ENCODE assay signal across 1 cellular context in genomic region chr6:53067799-53068442, GRCh38.
TF ChIP-seq lines count a peak whose summit lies in the region.

No MANE protein-coding gene starts in this region.

TF ChIP-seq in K562, 482 proteins besides CTCF, POLR2A, EP300 and RAD21 (continued from another document):
- TF ChIP-seq FOXO4 (CRISPR knock-in tag; IDR thresholded peaks at IDR 0.05) (no peak), PCBP2 (IDR thresholded peaks at IDR 0.05; ENCODE audit: low read depth, low read length, poor library complexity, severe bottlenecking) (no peak), MYC (IDR thresholded peaks at IDR 0.05; ENCODE audit: low read depth, low read length) (peak; percentile 18; the same call in 1 of the 2 replicates), MYC (CRISPR knock-in tag; IDR thresholded peaks at IDR 0.05; ENCODE audit: borderline replicate concordance, low read depth) (no peak), PHF8 (IDR thresholded peaks at IDR 0.05; ENCODE audit: borderline replicate concordance, low read length) (no peak), XRCC5 (IDR thresholded peaks at IDR 0.05; ENCODE audit: low read depth, low read length) (no peak), TAL1 (IDR thresholded peaks at IDR 0.05) (peak; percentile 92), CTBP1 (IDR thresholded peaks at IDR 0.05; ENCODE audit: borderline replicate concordance) (0 out of 2 replicates have a peak, but pooled peaks have one; percentile 16), CC2D1A (IDR thresholded peaks at IDR 0.05) (no peak), ZNF282 (CRISPR knock-in tag; IDR thresholded peaks at IDR 0.05) (no peak), IRF1 (CRISPR knock-in tag; IDR thresholded peaks at IDR 0.05; ENCODE audit: borderline replicate concordance) (no peak), ZBED1 (IDR thresholded peaks at IDR 0.05) (no peak), TARDBP (IDR thresholded peaks at IDR 0.05) (no peak), NR4A1 (CRISPR knock-in tag; IDR thresholded peaks at IDR 0.05) (no peak), NR4A1 (tag; IDR thresholded peaks at IDR 0.05) (peak; percentile 64; the same call in 1 of the 2 replicates), KDM1A (IDR thresholded peaks at IDR 0.05) (peak; percentile 34 to 85; a peak in 2 of 4 replicates), POU5F1 (IDR thresholded peaks at IDR 0.05; ENCODE audit: borderline replicate concordance, low read depth, low read length, partially characterized antibody) (no peak), MTA3 (IDR thresholded peaks at IDR 0.05; ENCODE audit: borderline replicate concordance) (no peak), UBTF (IDR thresholded peaks at IDR 0.05; ENCODE audit: borderline replicate concordance in 1 of 2, low read depth in 2 of 2, low read length in 2 of 2) (no peak), HDGF (IDR thresholded peaks at IDR 0.05) (no peak), ZNF699 (CRISPR knock-in tag; IDR thresholded peaks at IDR 0.05; ENCODE audit: insufficient replicate concordance) (no peak), DPF2 (IDR thresholded peaks at IDR 0.05) (peak; percentile 96), TEAD2 (tag; IDR thresholded peaks at IDR 0.05) (no peak), TRIM28 (IDR thresholded peaks at IDR 0.05) (0 out of 2 replicates have a peak, but pooled peaks have one; percentile 21), CXXC5 (CRISPR knock-in tag; IDR thresholded peaks at IDR 0.05) (0 out of 2 replicates have a peak, but pooled peaks have one; percentile 11), SOX6 (IDR thresholded peaks at IDR 0.05) (peak; percentile 77), TCF3 (CRISPR knock-in tag; IDR thresholded peaks at IDR 0.05) (peak; percentile 90), CREB1 (IDR thresholded peaks at IDR 0.05) (peak; percentile 41; the same call in 1 of the 2 replicates), CREB1 (CRISPR knock-in tag; IDR thresholded peaks at IDR 0.05) (no peak), ESRRB (CRISPR knock-in tag; IDR thresholded peaks at IDR 0.05; ENCODE audit: borderline replicate concordance) (no peak), ATF7 (IDR thresholded peaks at IDR 0.05) (peak; percentile 34; the same call in 1 of the 2 replicates), SMARCE1 (IDR thresholded peaks at IDR 0.05) (peak; percentile 92), ZNF165 (CRISPR knock-in tag; IDR thresholded peaks at IDR 0.05; ENCODE audit: borderline replicate concordance) (no peak), POLR2H (tag; IDR thresholded peaks at IDR 0.05; ENCODE audit: low read depth) (peak; percentile 46), ZKSCAN8 (CRISPR knock-in tag; IDR thresholded peaks at IDR 0.05) (no peak), ZSCAN32 (CRISPR knock-in tag; IDR thresholded peaks at IDR 0.05) (no peak), HNRNPLL (IDR thresholded peaks at IDR 0.05; ENCODE audit: low read depth, low read length, poor library complexity, severe bottlenecking) (no peak), NELFE (IDR thresholded peaks at IDR 0.05; ENCODE audit: insufficient read depth, insufficient read length) (no peak), NONO (IDR thresholded peaks at IDR 0.05; ENCODE audit: low read depth in 2 of 2, low read length in 1 of 2) (no peak), IRF9 (tag; IDR thresholded peaks at IDR 0.05) (no peak), PKNOX1 (IDR thresholded peaks at IDR 0.05) (peak; percentile 87), NR2C2 (CRISPR knock-in tag; IDR thresholded peaks at IDR 0.05) (no peak), NR2C2 (tag; IDR thresholded peaks at IDR 0.05) (no peak)
- TF ChIP-seq, protein P1, sequence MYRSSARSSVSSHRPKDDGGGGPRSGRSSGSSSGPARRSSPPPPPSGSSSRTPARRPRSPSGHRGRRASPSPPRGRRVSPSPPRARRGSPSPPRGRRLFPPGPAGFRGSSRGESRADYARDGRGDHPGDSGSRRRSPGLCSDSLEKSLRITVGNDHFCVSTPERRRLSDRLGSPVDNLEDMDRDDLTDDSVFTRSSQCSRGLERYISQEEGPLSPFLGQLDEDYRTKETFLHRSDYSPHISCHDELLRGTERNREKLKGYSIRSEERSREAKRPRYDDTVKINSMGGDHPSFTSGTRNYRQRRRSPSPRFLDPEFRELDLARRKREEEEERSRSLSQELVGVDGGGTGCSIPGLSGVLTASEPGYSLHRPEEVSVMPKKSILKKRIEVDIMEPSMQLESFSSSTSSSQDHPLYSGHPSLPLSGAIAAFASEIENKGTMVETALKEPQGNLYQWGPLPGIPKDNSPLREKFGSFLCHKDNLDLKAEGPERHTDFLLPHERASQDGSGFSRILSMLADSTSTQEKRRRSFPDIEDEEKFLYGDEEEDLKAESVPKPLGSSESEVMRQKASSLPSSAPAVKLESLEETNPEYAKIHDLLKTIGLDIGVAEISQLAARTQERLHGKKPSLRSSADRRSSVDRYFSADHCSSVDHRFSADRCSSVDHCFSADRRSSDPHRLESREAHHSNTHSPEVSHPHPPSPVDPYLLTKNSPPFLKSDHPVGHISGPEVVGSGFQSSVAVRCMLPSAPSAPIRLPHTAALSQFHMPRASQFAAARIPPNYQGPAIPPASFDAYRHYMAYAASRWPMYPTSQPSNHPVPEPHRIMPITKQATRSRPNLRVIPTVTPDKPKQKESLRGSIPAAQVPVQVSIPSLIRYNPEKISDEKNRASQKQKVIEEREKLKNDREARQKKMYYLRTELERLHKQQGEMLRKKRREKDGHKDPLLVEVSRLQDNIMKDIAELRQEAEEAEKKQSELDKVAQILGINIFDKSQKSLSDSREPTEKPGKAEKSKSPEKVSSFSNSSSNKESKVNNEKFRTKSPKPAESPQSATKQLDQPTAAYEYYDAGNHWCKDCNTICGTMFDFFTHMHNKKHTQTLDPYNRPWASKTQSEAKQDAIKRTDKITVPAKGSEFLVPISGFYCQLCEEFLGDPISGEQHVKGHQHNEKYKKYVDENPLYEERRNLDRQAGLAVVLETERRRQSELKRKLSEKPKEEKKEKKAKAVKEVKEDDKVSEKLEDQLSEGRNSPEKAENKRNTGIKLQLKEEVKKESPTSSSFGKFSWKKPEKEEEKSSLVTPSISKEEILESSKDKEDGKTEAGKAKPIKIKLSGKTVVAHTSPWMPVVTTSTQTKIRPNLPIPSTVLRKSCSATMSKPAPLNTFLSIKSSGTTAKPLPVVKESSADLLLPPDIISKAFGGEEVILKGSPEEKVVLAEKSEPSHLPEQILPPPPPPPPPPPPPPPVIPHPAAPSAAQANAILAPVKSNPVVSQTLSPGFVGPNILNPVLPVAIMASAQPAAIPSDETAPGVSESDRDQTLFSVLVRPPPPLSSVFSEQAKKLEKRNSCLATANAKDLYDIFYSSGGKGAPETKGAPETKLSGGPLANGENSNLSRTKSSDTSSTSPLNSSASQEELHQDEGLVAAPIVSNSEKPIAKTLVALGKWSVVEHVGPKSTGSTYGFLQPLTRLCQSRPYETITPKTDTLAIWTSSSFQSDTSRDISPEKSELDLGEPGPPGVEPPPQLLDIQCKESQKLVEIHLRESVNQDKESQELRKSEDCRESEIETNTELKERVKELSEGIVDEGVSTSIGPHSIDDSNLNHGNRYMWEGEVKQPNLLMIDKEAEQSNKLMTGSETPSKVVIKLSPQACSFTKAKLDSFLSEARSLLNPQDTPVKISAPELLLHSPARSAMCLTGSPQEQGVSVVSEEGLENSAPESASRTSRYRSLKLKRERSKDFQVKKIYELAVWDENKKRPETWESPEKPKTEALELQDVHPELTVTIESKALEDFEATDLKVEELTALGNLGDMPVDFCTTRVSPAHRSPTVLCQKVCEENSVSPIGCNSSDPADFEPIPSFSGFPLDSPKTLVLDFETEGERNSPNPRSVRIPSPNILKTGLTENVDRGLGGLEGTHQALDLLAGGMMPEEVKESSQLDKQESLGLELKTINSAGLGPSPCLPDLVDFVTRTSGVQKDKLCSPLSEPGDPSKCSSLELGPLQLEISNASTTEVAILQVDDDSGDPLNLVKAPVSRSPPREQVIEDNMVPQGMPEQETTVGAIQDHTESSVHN (IDR thresholded peaks at IDR 0.05; ENCODE audit: borderline replicate concordance in 1 of 2, low read depth in 1 of 2), result no peak
- TF ChIP-seq, protein P2, sequence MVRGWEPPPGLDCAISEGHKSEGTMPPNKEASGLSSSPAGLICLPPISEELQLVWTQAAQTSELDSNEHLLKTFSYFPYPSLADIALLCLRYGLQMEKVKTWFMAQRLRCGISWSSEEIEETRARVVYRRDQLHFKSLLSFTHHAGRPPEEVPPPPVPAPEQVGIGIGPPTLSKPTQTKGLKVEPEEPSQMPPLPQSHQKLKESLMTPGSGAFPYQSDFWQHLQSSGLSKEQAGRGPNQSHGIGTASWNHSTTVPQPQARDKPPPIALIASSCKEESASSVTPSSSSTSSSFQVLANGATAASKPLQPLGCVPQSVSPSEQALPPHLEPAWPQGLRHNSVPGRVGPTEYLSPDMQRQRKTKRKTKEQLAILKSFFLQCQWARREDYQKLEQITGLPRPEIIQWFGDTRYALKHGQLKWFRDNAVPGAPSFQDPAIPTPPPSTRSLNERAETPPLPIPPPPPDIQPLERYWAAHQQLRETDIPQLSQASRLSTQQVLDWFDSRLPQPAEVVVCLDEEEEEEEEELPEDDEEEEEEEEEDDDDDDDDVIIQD (CRISPR knock-in tag; IDR thresholded peaks at IDR 0.05), result no peak
